Comparison of ENCODE assay signal across 18 cellular contexts in the genomic region with DNA sequence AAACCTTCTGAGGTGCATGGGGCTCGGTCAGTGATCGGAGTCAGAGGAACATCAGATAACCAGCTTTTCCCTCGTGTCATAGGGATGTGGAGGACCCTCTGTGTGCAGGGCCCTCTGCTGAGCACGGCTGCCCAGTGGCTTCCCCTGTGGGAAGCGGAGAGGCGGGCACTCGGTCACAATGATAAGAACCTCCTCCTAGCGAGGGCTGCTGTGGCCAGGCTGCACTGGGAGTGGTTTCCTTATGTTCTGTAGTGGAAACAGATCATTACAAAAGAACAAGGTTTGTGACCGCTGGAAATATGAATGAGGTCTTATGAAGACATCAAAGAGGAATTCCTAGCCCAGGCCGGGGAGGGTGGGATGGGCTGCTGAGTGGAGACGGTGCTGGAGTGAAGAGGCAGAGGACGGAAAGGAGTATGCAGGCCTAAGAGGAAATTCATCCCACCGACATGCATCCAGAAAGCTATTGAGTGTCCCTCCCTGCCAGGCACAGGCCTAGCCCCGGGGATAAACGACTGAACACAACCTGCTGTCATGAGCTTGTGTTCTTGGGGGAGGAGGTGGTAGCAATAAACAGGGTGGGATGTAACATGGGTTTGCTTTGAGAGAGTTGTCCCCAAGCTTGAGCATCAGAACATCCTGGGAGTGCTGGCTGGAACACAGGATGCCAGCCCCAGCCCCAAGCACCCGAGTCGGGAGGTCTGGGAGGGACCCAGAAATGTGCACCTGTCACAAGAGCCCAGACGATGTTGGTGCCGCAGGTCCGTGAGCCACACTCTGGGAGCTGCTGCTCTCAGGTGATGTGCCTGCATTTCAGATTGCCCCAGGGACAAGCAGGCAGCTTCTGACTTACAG. TPM values are rescaled to one million over a fixed set of nuclear protein-coding genes. Genes with fewer than 3 reads are reported as not detected.
DNase-seq lines count a peak whose midpoint lies in the region; ATAC-seq and TF ChIP-seq lines count a peak whose summit lies in the region.
"Had no signal": no experiment of that assay in that cellular context is flagged by ENCODE, and none has a peak within 500 bp of the region (broad histone marks: within the 10 kb centered on the region; RNA-seq: fewer than 3 reads in every experiment).

No MANE protein-coding gene starts in this region.

- TF ChIP-seq CTCF in endodermal cell (conservative IDR thresholded peaks at IDR 0.05) (no peak), neural crest cell (conservative IDR thresholded peaks at IDR 0.05) (no peak)

- H3K27me3 ChIP-seq in endodermal cell (ENCODE audit: control insufficient read depth, insufficient read depth, low read length, poor library complexity, severe bottlenecking) (peaks cover 50% of the 10 kb centered on the region), H7 (ENCODE audit: control insufficient read depth, insufficient read depth, low read length) (peaks cover 3% of the 10 kb centered on the region; the same call in 1 of the 2 replicates)

- H3K36me3 ChIP-seq in endodermal cell (ENCODE audit: control insufficient read depth, insufficient read depth, low read length), result no peaks in the 10 kb centered on the region
- H3K36me3 ChIP-seq in H7 (replicated peaks; ENCODE audit: control insufficient read depth, insufficient read depth, low read length), result no peaks in the 10 kb centered on the region
- H3K36me3 ChIP-seq: BE2C had no signal

- DNase-seq in UCSD-AML1 (lab: John Stamatoyannopoulos, UW; ENCODE audit: unreplicated experiment) (peak; percentile 60), endodermal cell (peak; percentile 49), neural crest cell (ENCODE audit: low read depth, low spot score) (no peak), H7 (no peak)
- DNase-seq in stimulated activated effector memory CD8-positive, alpha-beta T cell treated with anti-CD3 and anti-CD28 coated beads, Interleukin-12 subunit alpha, Interleukin-12 subunit beta, amount 100 ng/mL, for 72 hours (ENCODE audit: low spot score in 2 of 2), result no peak
- DNase-seq in activated CD8-positive, alpha-beta memory T cell treated with anti-CD3 and anti-CD28 coated beads, Interleukin-2, amount 10 ng/mL, durations not matched to agents 7 days and 5 days, result no peak
- DNase-seq: ACHN; BE2C; C1 segment of cervical spinal cord; CD4-positive, CD25-positive, alpha-beta regulatory T cell; CD8-positive, alpha-beta memory T cell; COR-L47; HFFc6 had no signal

- peaks cover 79% of the 10 kb centered on the region for H3K27me3 Mint-ChIP-seq in endodermal cell (ENCODE audit: insufficient read depth)
- peaks cover 4% of the 10 kb centered on the region for H3K27me3 Mint-ChIP-seq in neural crest cell (ENCODE audit: low read depth)
- H3K27me3 Mint-ChIP-seq in activated CD8-positive, alpha-beta memory T cell treated with anti-CD3 and anti-CD28 coated beads, Interleukin-2, amount 10 ng/mL, durations not matched to agents 7 days and 5 days, result no peaks in the 10 kb centered on the region
- H3K27me3 Mint-ChIP-seq: CD8-positive, alpha-beta memory T cell; IgD-negative memory B cell had no signal

- H3K9me3 Mint-ChIP-seq in endodermal cell (peaks cover 4% of the 10 kb centered on the region), neural crest cell (peaks cover 3% of the 10 kb centered on the region)
- peaks cover 5% of the 10 kb centered on the region for H3K9me3 Mint-ChIP-seq in stimulated activated effector memory CD8-positive, alpha-beta T cell treated with anti-CD3 and anti-CD28 coated beads, Interleukin-12 subunit alpha, Interleukin-12 subunit beta, amount 100 ng/mL, for 72 hours
- peaks cover 3% of the 10 kb centered on the region for H3K9me3 Mint-ChIP-seq in activated CD8-positive, alpha-beta memory T cell treated with anti-CD3 and anti-CD28 coated beads, Interleukin-2, amount 10 ng/mL, durations not matched to agents 7 days and 5 days (ENCODE audit: low read depth)
- H3K9me3 Mint-ChIP-seq: GM23338 had no signal

- CTCF ChIA-PET in activated CD8-positive, alpha-beta memory T cell treated with anti-CD3 and anti-CD28 coated beads, Interleukin-2, amount 10 ng/mL, durations not matched to agents 7 days and 5 days (lab: Charles Lee), result no interaction called here

- H3K4me3 Mint-ChIP-seq in endodermal cell (no peak overlapping the region), neural crest cell (no peak overlapping the region)
- H3K4me3 Mint-ChIP-seq in stimulated activated effector memory CD8-positive, alpha-beta T cell treated with anti-CD3 and anti-CD28 coated beads, Interleukin-12 subunit alpha, Interleukin-12 subunit beta, amount 100 ng/mL, for 72 hours, result no peak overlapping the region
- no peak overlapping the region for H3K4me3 Mint-ChIP-seq in activated CD8-positive, alpha-beta memory T cell treated with anti-CD3 and anti-CD28 coated beads, Interleukin-2, amount 10 ng/mL, durations not matched to agents 7 days and 5 days
- H3K4me3 Mint-ChIP-seq: CD4-positive, CD25-positive, alpha-beta regulatory T cell; CD8-positive, alpha-beta memory T cell; GM23338; HFFc6; IgD-negative memory B cell had no signal

- 82 to 88% methylated on average over 8 to 20 of the region's 20 CpGs for WGBS in endodermal cell (ENCODE audit: insufficient coverage in 1 of 2, insufficient read length in 1 of 2), 2 experiments

- H3K9ac ChIP-seq in endodermal cell (ENCODE audit: extremely low read depth, low read length, poor library complexity, severe bottlenecking), result no peak overlapping the region

- no peaks in the 10 kb centered on the region for H3K9me3 ChIP-seq in endodermal cell (ENCODE audit: control insufficient read depth, low read length)
- H3K9me3 ChIP-seq: BE2C had no signal

- H3K27ac Mint-ChIP-seq in endodermal cell (no peak overlapping the region), neural crest cell (ENCODE audit: unreplicated experiment) (peak overlapping the region; percentile 36)
- H3K27ac Mint-ChIP-seq in stimulated activated effector memory CD8-positive, alpha-beta T cell treated with anti-CD3 and anti-CD28 coated beads, Interleukin-12 subunit alpha, Interleukin-12 subunit beta, amount 100 ng/mL, for 72 hours, result no peak overlapping the region
- H3K27ac Mint-ChIP-seq in activated CD8-positive, alpha-beta memory T cell treated with anti-CD3 and anti-CD28 coated beads, Interleukin-2, amount 10 ng/mL, durations not matched to agents 7 days and 5 days, result no peak overlapping the region
- H3K27ac Mint-ChIP-seq: CD8-positive, alpha-beta memory T cell; GM23338; HFFc6; IgD-negative memory B cell had no signal

- ATAC-seq in stimulated activated effector memory CD8-positive, alpha-beta T cell treated with anti-CD3 and anti-CD28 coated beads, Interleukin-12 subunit alpha, Interleukin-12 subunit beta, amount 100 ng/mL, for 72 hours, result peak; percentile 6
- no peak for ATAC-seq in HG02798 (IDR thresholded peaks at IDR 0.05; ENCODE audit: poor library complexity, unreplicated experiment)
- ATAC-seq in activated CD8-positive, alpha-beta memory T cell treated with anti-CD3 and anti-CD28 coated beads, Interleukin-2, amount 10 ng/mL, durations not matched to agents 7 days and 5 days, result no peak
- ATAC-seq: GM23338, HCT116, HepG2 had no signal

- no peak overlapping the region for H3K27ac ChIP-seq in endodermal cell (ENCODE audit: low read depth, low read length)

- H3K36me3 Mint-ChIP-seq in endodermal cell (ENCODE audit: low read depth), result no peaks in the 10 kb centered on the region
- no peaks in the 10 kb centered on the region for H3K36me3 Mint-ChIP-seq in neural crest cell (ENCODE audit: low read depth)
- no peaks in the 10 kb centered on the region for H3K36me3 Mint-ChIP-seq in stimulated activated effector memory CD8-positive, alpha-beta T cell treated with anti-CD3 and anti-CD28 coated beads, Interleukin-12 subunit alpha, Interleukin-12 subunit beta, amount 100 ng/mL, for 72 hours
- no peaks in the 10 kb centered on the region for H3K36me3 Mint-ChIP-seq in activated CD8-positive, alpha-beta memory T cell treated with anti-CD3 and anti-CD28 coated beads, Interleukin-2, amount 10 ng/mL, durations not matched to agents 7 days and 5 days
- H3K36me3 Mint-ChIP-seq: CD4-positive, CD25-positive, alpha-beta regulatory T cell had no signal

- no peaks in the 10 kb centered on the region for H3K4me1 ChIP-seq in endodermal cell (ENCODE audit: control insufficient read depth, insufficient read depth, low read length)
- H3K4me1 ChIP-seq: BE2C had no signal

- H3K4me3 ChIP-seq in endodermal cell (ENCODE audit: low read length) (no peak overlapping the region), H7 (ENCODE audit: insufficient read depth, low read depth, low read length) (no peak overlapping the region)
- H3K4me3 ChIP-seq: GM23338 had no signal

- H3K4me1 Mint-ChIP-seq in endodermal cell, result no peaks in the 10 kb centered on the region
- no peaks in the 10 kb centered on the region for H3K4me1 Mint-ChIP-seq in neural crest cell
- H3K4me1 Mint-ChIP-seq in stimulated activated effector memory CD8-positive, alpha-beta T cell treated with anti-CD3 and anti-CD28 coated beads, Interleukin-12 subunit alpha, Interleukin-12 subunit beta, amount 100 ng/mL, for 72 hours, result no peaks in the 10 kb centered on the region
- H3K4me1 Mint-ChIP-seq in activated CD8-positive, alpha-beta memory T cell treated with anti-CD3 and anti-CD28 coated beads, Interleukin-2, amount 10 ng/mL, durations not matched to agents 7 days and 5 days, result no peaks in the 10 kb centered on the region
- H3K4me1 Mint-ChIP-seq: CD4-positive, CD25-positive, alpha-beta regulatory T cell; CD8-positive, alpha-beta memory T cell; GM23338; IgD-negative memory B cell had no signal

RNA-seq across cellular contexts. Expression of gene FZD10, which starts 37.5 kb away (rescaled TPM):
- total RNA-seq in endodermal cell (under 1 TPM in 1 of 2 donors, not detected in 1; 0.18 TPM), neural crest cell (14.2 and 15.5 TPM in 2 replicates)
- 80.9 TPM for polyA plus RNA-seq in endodermal cell (2013, experiment 1 of 2)
- polyA plus RNA-seq in endodermal cell (2013, experiment 2 of 2), result 59.6 TPM
- total RNA-seq in H7 (2014; rRNA removed; shearing (Covaris generic)), result 14.1 and 20.2 TPM in 2 replicates
- total RNA-seq in activated CD8-positive, alpha-beta memory T cell treated with anti-CD3 and anti-CD28 coated beads, Interleukin-2, amount 10 ng/mL, durations not matched to agents 7 days and 5 days, result not detected
- total RNA-seq: CD4-positive, CD25-positive, alpha-beta regulatory T cell; CD8-positive, alpha-beta memory T cell; HepG2; HFFc6 had no signal
- polyA plus RNA-seq: CD4-positive, CD25-positive, alpha-beta regulatory T cell; CD8-positive, alpha-beta memory T cell; HepG2; IgD-negative memory B cell had no signal

Comparison
In these comparisons a context has a peak if more than half of its experiments do, and no peak if none do; other contexts are left out.
1. DNase-seq: peak in UCSD-AML1 (single experiment) and endodermal cell (single experiment); none in neural crest cell (single experiment), stimulated activated effector memory CD8-positive, alpha-beta T cell treated with anti-CD3 and anti-CD28 coated beads, Interleukin-12 subunit alpha, Interleukin-12 subunit beta, amount 100 ng/mL, for 72 hours (0 of 2), H7 (single experiment) and activated CD8-positive, alpha-beta memory T cell treated with anti-CD3 and anti-CD28 coated beads, Interleukin-2, amount 10 ng/mL, durations not matched to agents 7 days and 5 days (single experiment).
2. RNA of gene FZD10, which starts 37.5 kb away (total RNA-seq): 14.2 to 15.5 TPM in neural crest cell and 14.1 to 20.2 TPM in H7; 0.18 TPM in endodermal cell and not detected in activated CD8-positive, alpha-beta memory T cell treated with anti-CD3 and anti-CD28 coated beads, Interleukin-2, amount 10 ng/mL, durations not matched to agents 7 days and 5 days; every median in the first group is over 10 times any median in the second.